ENCODE assay signal across 9 cellular contexts in the genomic region with DNA sequence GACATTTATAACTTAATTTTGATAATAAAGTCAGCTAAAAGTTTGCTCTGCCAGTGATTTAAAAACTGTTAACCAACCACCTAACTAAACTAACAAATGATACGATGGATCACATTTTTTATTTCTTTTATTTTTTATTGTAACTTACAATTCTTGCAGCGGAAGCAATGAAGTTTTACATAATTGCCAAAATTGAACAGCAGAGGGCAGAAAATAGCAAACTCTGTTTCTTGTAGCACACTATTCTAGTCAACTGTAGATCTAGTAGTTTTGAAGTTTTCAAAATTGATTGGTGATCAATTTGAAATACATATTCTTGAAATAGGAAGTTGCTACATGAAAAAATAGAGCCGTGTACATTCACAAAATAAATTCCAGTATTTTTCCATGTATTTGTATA. TPM values are rescaled to one million over a fixed set of nuclear protein-coding genes. Genes with fewer than 3 reads are reported as not detected.
DNase-seq lines count a peak whose midpoint lies in the region; ATAC-seq and TF ChIP-seq lines count a peak whose summit lies in the region.
"Had no signal": no experiment of that assay in that cellular context is flagged by ENCODE, and none has a peak within 500 bp of the region (broad histone marks: within the 10 kb centered on the region; RNA-seq: fewer than 3 reads in every experiment).

No MANE protein-coding gene starts in this region.

- no peaks in the 10 kb centered on the region for H3K36me3 ChIP-seq in SU-DHL-6 (ENCODE audit: low read length)

- no peak overlapping the region for H3K27ac Mint-ChIP-seq in activated T-helper 1 cell treated with anti-CD3 and anti-CD28 coated beads, Interleukin-12 subunit alpha, Interleukin-12 subunit beta, Interleukin-2, Interleukin-4 antibody, amounts not matched to agents 30 ng/mL and 10 ng/mL and 1 ng/mL, durations not matched to agents 14 hours and 24 hours and 36 hours

- H3K36me3 Mint-ChIP-seq in activated T-helper 1 cell treated with anti-CD3 and anti-CD28 coated beads, Interleukin-12 subunit alpha, Interleukin-12 subunit beta, Interleukin-2, Interleukin-4 antibody, amounts not matched to agents 30 ng/mL and 10 ng/mL and 1 ng/mL, durations not matched to agents 14 hours and 24 hours and 36 hours (ENCODE audit: low read depth), result peaks cover 3% of the 10 kb centered on the region

- ATAC-seq in GM19351 (IDR thresholded peaks at IDR 0.05; ENCODE audit: unreplicated experiment), result peak; percentile 41
- ATAC-seq in HG03469 (IDR thresholded peaks at IDR 0.05; ENCODE audit: unreplicated experiment), result no peak

- H3K9me2 ChIP-seq in SU-DHL-6 (replicated peaks; ENCODE audit: insufficient read depth, low read length), result no peaks in the 10 kb centered on the region

- no peak overlapping the region for H3K4me2 ChIP-seq in SU-DHL-6 (ENCODE audit: low read depth, low read length, poor library complexity, severe bottlenecking)

- no peak overlapping the region for H2AFZ ChIP-seq in SU-DHL-6 (ENCODE audit: low read depth, low read length, severe bottlenecking)

- H3K4me3 ChIP-seq in SU-DHL-6 (ENCODE audit: insufficient read depth, low read length, poor library complexity, severe bottlenecking), result no peak overlapping the region
- H3K4me3 ChIP-seq: lung had no signal

- in situ Hi-C loops in ACHN (cut with HindIII; ENCODE audit: low pct_ligation_motif_present, low pct_unique_long_range_greater_than_20kb, low sequenced_read_pairs), result no loop called here

- H3K4me3 Mint-ChIP-seq in activated T-helper 1 cell treated with anti-CD3 and anti-CD28 coated beads, Interleukin-12 subunit alpha, Interleukin-12 subunit beta, Interleukin-2, Interleukin-4 antibody, amounts not matched to agents 30 ng/mL and 10 ng/mL and 1 ng/mL, durations not matched to agents 14 hours and 24 hours and 36 hours, result no peak overlapping the region

- H4K20me1 ChIP-seq in SU-DHL-6 (ENCODE audit: low read depth, low read length), result no peaks in the 10 kb centered on the region

- H3K27ac ChIP-seq in SU-DHL-6 (ENCODE audit: low read depth, low read length), result no peak overlapping the region

- peaks cover 16% of the 10 kb centered on the region for H3K27me3 Mint-ChIP-seq in activated T-helper 1 cell treated with anti-CD3 and anti-CD28 coated beads, Interleukin-12 subunit alpha, Interleukin-12 subunit beta, Interleukin-2, Interleukin-4 antibody, amounts not matched to agents 30 ng/mL and 10 ng/mL and 1 ng/mL, durations not matched to agents 14 hours and 24 hours and 36 hours (ENCODE audit: insufficient read depth)

- H3F3A ChIP-seq in SU-DHL-6 (ENCODE audit: insufficient read depth), result no peaks in the 10 kb centered on the region

- H3K9ac ChIP-seq in SU-DHL-6 (ENCODE audit: low read length), result no peak overlapping the region

- DNase-seq in ACHN (peak; percentile 45), inferior parietal cortex (ENCODE audit: extremely low spot score) (peak; percentile 79), globus pallidus (ENCODE audit: low spot score) (no peak), UCSD-AML1 (lab: John Stamatoyannopoulos, UW; ENCODE audit: unreplicated experiment) (no peak)
- DNase-seq in activated T-helper 1 cell treated with anti-CD3 and anti-CD28 coated beads, Interleukin-12 subunit alpha, Interleukin-12 subunit beta, Interleukin-2, Interleukin-4 antibody, amounts not matched to agents 30 ng/mL and 10 ng/mL and 1 ng/mL, durations not matched to agents 14 hours and 24 hours and 36 hours (ENCODE audit: low spot score), result no peak

- no peaks in the 10 kb centered on the region for H3K27me3 ChIP-seq in SU-DHL-6 (ENCODE audit: low read length)

- H3K4me1 Mint-ChIP-seq in activated T-helper 1 cell treated with anti-CD3 and anti-CD28 coated beads, Interleukin-12 subunit alpha, Interleukin-12 subunit beta, Interleukin-2, Interleukin-4 antibody, amounts not matched to agents 30 ng/mL and 10 ng/mL and 1 ng/mL, durations not matched to agents 14 hours and 24 hours and 36 hours (ENCODE audit: low read depth), result no peaks in the 10 kb centered on the region

- intact Hi-C loops in activated T-helper 1 cell treated with anti-CD3 and anti-CD28 coated beads, Interleukin-12 subunit alpha, Interleukin-12 subunit beta, Interleukin-2, Interleukin-4 antibody, amounts not matched to agents 30 ng/mL and 10 ng/mL and 1 ng/mL, durations not matched to agents 14 hours and 24 hours and 36 hours (cut with micrococcal nuclease), result no loop called here

- no peaks in the 10 kb centered on the region for H3K9me3 Mint-ChIP-seq in activated T-helper 1 cell treated with anti-CD3 and anti-CD28 coated beads, Interleukin-12 subunit alpha, Interleukin-12 subunit beta, Interleukin-2, Interleukin-4 antibody, amounts not matched to agents 30 ng/mL and 10 ng/mL and 1 ng/mL, durations not matched to agents 14 hours and 24 hours and 36 hours

- H3K9me3 ChIP-seq in SU-DHL-6 (ENCODE audit: insufficient read depth, low read length), result no peaks in the 10 kb centered on the region

- H3K79me2 ChIP-seq in SU-DHL-6 (ENCODE audit: insufficient read depth, low read length), result no peaks in the 10 kb centered on the region

- TF ChIP-seq CTCF in SU-DHL-6 (IDR thresholded peaks at IDR 0.05; ENCODE audit: insufficient read depth, low read length, poor library complexity, severe bottlenecking), result peak; percentile 20

RNA-seq across cellular contexts. Expression of gene GRIA2, which starts 2.8 kb away (rescaled TPM):
- total RNA-seq in activated T-helper 1 cell treated with anti-CD3 and anti-CD28 coated beads, Interleukin-12 subunit alpha, Interleukin-12 subunit beta, Interleukin-2, Interleukin-4 antibody, amounts not matched to agents 30 ng/mL and 10 ng/mL and 1 ng/mL, durations not matched to agents 14 hours and 24 hours and 36 hours, result not detected in 2 replicates

Comparison
In these comparisons a context has a peak if more than half of its experiments do, and no peak if none do; other contexts are left out.
1. DNase-seq: peak in ACHN (single experiment) and inferior parietal cortex (single experiment); none in globus pallidus (single experiment), activated T-helper 1 cell treated with anti-CD3 and anti-CD28 coated beads, Interleukin-12 subunit alpha, Interleukin-12 subunit beta, Interleukin-2, Interleukin-4 antibody, amounts not matched to agents 30 ng/mL and 10 ng/mL and 1 ng/mL, durations not matched to agents 14 hours and 24 hours and 36 hours (single experiment) and UCSD-AML1 (single experiment).